In genomic region chr16:70060455-70061120, GRCh38 we compare ENCODE assay signal across 1 cellular context.
TF ChIP-seq lines count a peak whose summit lies in the region.
"Not testable (repeated sequence)": the region's sequence is repeated elsewhere in the genome, so short reads cannot be mapped to it uniquely, and the experiment has no call there.

No MANE protein-coding gene starts in this region.

TF ChIP-seq in HepG2, 621 proteins besides CTCF, POLR2A, EP300 and RAD21 (continued from another document):
- TF ChIP-seq PRDM10 (CRISPR knock-in tag; IDR thresholded peaks at IDR 0.05; ENCODE audit: low read depth) (peak; percentile 41; the same call in 1 of the 2 replicates), KDM6A (CRISPR knock-in tag; IDR thresholded peaks at IDR 0.05; ENCODE audit: low read depth) (0 out of 2 replicates have a peak, but pooled peaks have one; percentile 18), NR2F1 (CRISPR knock-in tag; IDR thresholded peaks at IDR 0.05) (peak; percentile 65 to 78; a peak in 3 of 4 replicates), ZNF629 (CRISPR knock-in tag; conservative IDR thresholded peaks at IDR 0.05) (0 out of 2 replicates have a peak, but pooled peaks have one; percentile 8), HNF4A (CRISPR knock-in tag; IDR thresholded peaks at IDR 0.05) (peak; percentile 72), DMAP1 (CRISPR knock-in tag; IDR thresholded peaks at IDR 0.05) (peak; percentile 17; the same call in 1 of the 2 replicates), PPARG (CRISPR knock-in tag; conservative IDR thresholded peaks at IDR 0.05) (peak; percentile 82), NR2F2 (IDR thresholded peaks at IDR 0.05; ENCODE audit: borderline replicate concordance, low read depth) (peak; percentile 44; the same call in 1 of the 2 replicates), ZBTB3 (CRISPR knock-in tag; IDR thresholded peaks at IDR 0.05; ENCODE audit: borderline replicate concordance, low read depth) (peak; percentile 30; the same call in 1 of the 2 replicates), SOX6 (CRISPR knock-in tag; IDR thresholded peaks at IDR 0.05) (peak; percentile 33; the same call in 1 of the 2 replicates), PAXIP1 (CRISPR knock-in tag; conservative IDR thresholded peaks at IDR 0.05) (peak; percentile 61), NCOR1 (IDR thresholded peaks at IDR 0.05; ENCODE audit: borderline replicate concordance, low read length) (peak; percentile 85; the same call in 1 of the 2 replicates), NR2C2 (CRISPR knock-in tag; IDR thresholded peaks at IDR 0.05; ENCODE audit: borderline replicate concordance) (peak; percentile 33; the same call in 1 of the 2 replicates), ERF (CRISPR knock-in tag; IDR thresholded peaks at IDR 0.05) (0 out of 2 replicates have a peak, but pooled peaks have one; percentile 20), KAT7 (CRISPR knock-in tag; IDR thresholded peaks at IDR 0.05; ENCODE audit: borderline replicate concordance) (0 out of 2 replicates have a peak, but pooled peaks have one; percentile 17), RARA (CRISPR knock-in tag; IDR thresholded peaks at IDR 0.05) (peak; percentile 87), CREM (IDR thresholded peaks at IDR 0.05) (0 out of 2 replicates have a peak, but pooled peaks have one; percentile 16), HDAC2 (CRISPR knock-in tag; IDR thresholded peaks at IDR 0.05) (0 out of 2 replicates have a peak, but pooled peaks have one; percentile 31), HNF1A (IDR thresholded peaks at IDR 0.05; ENCODE audit: low read depth) (peak; percentile 50; the same call in 1 of the 2 replicates), ARID5B (CRISPR knock-in tag; IDR thresholded peaks at IDR 0.05) (0 out of 2 replicates have a peak, but pooled peaks have one; percentile 10), MEIS1 (CRISPR knock-in tag; IDR thresholded peaks at IDR 0.05; ENCODE audit: borderline replicate concordance) (peak; percentile 55; the same call in 1 of the 2 replicates), ARID3A (IDR thresholded peaks at IDR 0.05; ENCODE audit: low read depth, low read length) (peak; percentile 58; the same call in 1 of the 2 replicates), RXRA (CRISPR knock-in tag; IDR thresholded peaks at IDR 0.05) (peak; percentile 85), RCOR2 (CRISPR knock-in tag; IDR thresholded peaks at IDR 0.05) (0 out of 2 replicates have a peak, but pooled peaks have one; percentile 19), ELF3 (CRISPR knock-in tag; IDR thresholded peaks at IDR 0.05) (0 out of 2 replicates have a peak, but pooled peaks have one; percentile 25), NR2F6 (IDR thresholded peaks at IDR 0.05) (peak; percentile 64), NR2F6 (CRISPR knock-in tag; IDR thresholded peaks at IDR 0.05) (peak; percentile 55), SALL1 (CRISPR knock-in tag; IDR thresholded peaks at IDR 0.05) (peak; percentile 42), RXRB (CRISPR knock-in tag; IDR thresholded peaks at IDR 0.05; ENCODE audit: borderline replicate concordance) (peak; percentile 75), SAP130 (CRISPR knock-in tag; IDR thresholded peaks at IDR 0.05; ENCODE audit: low read depth) (peak; percentile 40; the same call in 1 of the 2 replicates), SKI (IDR thresholded peaks at IDR 0.05; ENCODE audit: partially characterized antibody) (peak; percentile 45), MIXL1 (CRISPR knock-in tag; IDR thresholded peaks at IDR 0.05) (peak; percentile 8; the same call in 1 of the 2 replicates), PATZ1 (CRISPR knock-in tag; IDR thresholded peaks at IDR 0.05) (peak; percentile 22; the same call in 1 of the 2 replicates)
- not testable (repeated sequence) for TF ChIP-seq SOX6 (IDR thresholded peaks at IDR 0.05); CREM (CRISPR knock-in tag; IDR thresholded peaks at IDR 0.05); HNF1A (CRISPR knock-in tag; IDR thresholded peaks at IDR 0.05; ENCODE audit: borderline replicate concordance)
